24 cellular contexts compared by ENCODE assay signal in genomic region chr3:79983063-79983561, GRCh38.
DNase-seq lines count a peak whose midpoint lies in the region; ATAC-seq and TF ChIP-seq lines count a peak whose summit lies in the region.
"Had no signal": no experiment of that assay in that cellular context is flagged by ENCODE, and none has a peak within 500 bp of the region (broad histone marks: within the 10 kb centered on the region; RNA-seq: fewer than 3 reads in every experiment).

No MANE protein-coding gene starts in this region.

- no peak for ATAC-seq in HG03342 (IDR thresholded peaks at IDR 0.05; ENCODE audit: unreplicated experiment)
- no peak for ATAC-seq in psoas muscle
- no peak for ATAC-seq in upper lobe of right lung
- ATAC-seq: HepG2 had no signal

- H3K4me1 ChIP-seq in A673 (ENCODE audit: insufficient read depth, low read length, poor library complexity, severe bottlenecking): peaks cover 26% of the 10 kb centered on the region
- peaks cover 8% of the 10 kb centered on the region for H3K4me1 ChIP-seq in endocrine pancreas (ENCODE audit: control insufficient read depth, insufficient read depth, low read length)
- H3K4me1 ChIP-seq in psoas muscle: no peaks in the 10 kb centered on the region
- H3K4me1 ChIP-seq in upper lobe of right lung: no peaks in the 10 kb centered on the region
- H3K4me1 ChIP-seq: BE2C had no signal

- H3K4me3 ChIP-seq in A673 (ENCODE audit: low read depth, low read length, poor library complexity, severe bottlenecking) (no peak overlapping the region), endocrine pancreas (ENCODE audit: control insufficient read depth, insufficient read depth, low read length) (peak overlapping the region; percentile 8), psoas muscle (no peak overlapping the region), upper lobe of right lung (no peak overlapping the region)
- H3K4me3 ChIP-seq: GM23248 had no signal

- CTCF ChIA-PET in A673 (lab: Charles Lee): no interaction called here

- H3K36me3 ChIP-seq in A673 (ENCODE audit: insufficient read depth, low read length, poor library complexity, severe bottlenecking) (no peaks in the 10 kb centered on the region), endocrine pancreas (ENCODE audit: control insufficient read depth, insufficient read depth, low read length) (no peaks in the 10 kb centered on the region), psoas muscle (ENCODE audit: insufficient read depth in 1 of 2, low read depth in 1 of 2) (no peaks in the 10 kb centered on the region), upper lobe of right lung (no peaks in the 10 kb centered on the region)
- H3K36me3 ChIP-seq: BE2C had no signal

- BruUV-seq in A673 (replicated peaks; lab: Mats Ljungman, UMichigan): no TSS peak

- H3K27ac ChIP-seq in A673 (ENCODE audit: low read depth, low read length, poor library complexity, severe bottlenecking) (no peak overlapping the region), psoas muscle (no peak overlapping the region), upper lobe of right lung (no peak overlapping the region)
- H3K27ac ChIP-seq: GM23248, KMS-11 had no signal

- H3K9me3 ChIP-seq in A673 (ENCODE audit: low read depth, low read length, poor library complexity, severe bottlenecking): no peaks in the 10 kb centered on the region
- H3K9me3 ChIP-seq in endocrine pancreas (ENCODE audit: control insufficient read depth, low read length): no peaks in the 10 kb centered on the region
- H3K9me3 ChIP-seq in psoas muscle: no peaks in the 10 kb centered on the region
- no peaks in the 10 kb centered on the region for H3K9me3 ChIP-seq in upper lobe of right lung
- H3K9me3 ChIP-seq: BE2C had no signal

- WGBS in psoas muscle, 3 donors: 44 to 58% (median 57%) methylated on average over 1 of the region's 1 CpG

- TF ChIP-seq CTCF in A673 (conservative IDR thresholded peaks at IDR 0.05; ENCODE audit: low read depth, low read length) (no peak), psoas muscle (IDR thresholded peaks at IDR 0.05) (no peak), upper lobe of right lung (IDR thresholded peaks at IDR 0.05) (no peak)

- DNase-seq in A673 (ENCODE audit: low spot score) (peak; percentile 57), NCI-H1105 treated with DMSO at 0.1 percent for 48 hours (lab: John Stamatoyannopoulos, UW) (peak; percentile 73), SHP77 treated with DMSO at 0.1 percent for 48 hours (lab: John Stamatoyannopoulos, UW) (peak; percentile 28), HUDEP-2 (lab: John Stamatoyannopoulos, UW; ENCODE audit: unreplicated experiment in 76 of 76) (no peak), psoas muscle (no peak), upper lobe of right lung (no peak)
- DNase-seq: BE2C; CD4-positive, CD25-positive, alpha-beta regulatory T cell; COR-L47; DMS 273 treated with DMSO at 0.1 percent for 48 hours; DND-41; GM23248; HCEC 1CT; NCI-H1436; NCI-H1930; NCI-H2171 treated with DMSO at 0.1 percent for 48 hours; NCI-H510A treated with DMSO at 0.1 percent for 48 hours; NCI-H774; RPMI8226; SW 1271 had no signal

- H3K27me3 ChIP-seq in A673 (replicated peaks; ENCODE audit: insufficient read depth, low read depth, low read length, poor library complexity) (no peaks in the 10 kb centered on the region), endocrine pancreas (ENCODE audit: control insufficient read depth, insufficient read depth, low read length) (no peaks in the 10 kb centered on the region), psoas muscle (ENCODE audit: insufficient read depth in 3 of 3, low read length in 2 of 3) (no peaks in the 10 kb centered on the region), upper lobe of right lung (no peaks in the 10 kb centered on the region)
- H3K27me3 ChIP-seq: BE2C had no signal

- POLR2A ChIA-PET in A673 (lab: Charles Lee; ENCODE audit: low non-redundant PET): no interaction called here

- H3K9ac ChIP-seq in endocrine pancreas (ENCODE audit: control insufficient read depth, insufficient read depth, low read length): no peak overlapping the region
- H3K9ac ChIP-seq: GM23248, KMS-11 had no signal

- intact Hi-C loops in A673 (cut with micrococcal nuclease; ENCODE audit: unreplicated experiment): no loop called here
- intact Hi-C loops in psoas muscle (cut with DNase I): no loop called here
- intact Hi-C loops in upper lobe of right lung (cut with DNase I): no loop called here

Comparison
In these comparisons a context has a peak if more than half of its experiments do, and no peak if none do; other contexts are left out.
1. DNase-seq: peak in A673 (single experiment), NCI-H1105 treated with DMSO at 0.1 percent for 48 hours (single experiment) and SHP77 treated with DMSO at 0.1 percent for 48 hours (single experiment); none in HUDEP-2 (0 of 76), psoas muscle (0 of 2) and upper lobe of right lung (single experiment).